In genomic region chr3:37766797-37767776, GRCh38 we compare ENCODE assay signal across 15 cellular contexts.
DNase-seq lines count a peak whose midpoint lies in the region; ATAC-seq and TF ChIP-seq lines count a peak whose summit lies in the region.
"Had no signal": no experiment of that assay in that cellular context is flagged by ENCODE, and none has a peak within 500 bp of the region (broad histone marks: within the 10 kb centered on the region; RNA-seq: fewer than 3 reads in every experiment).

No MANE protein-coding gene starts in this region.

- no peaks in the 10 kb centered on the region for H3K9me3 Mint-ChIP-seq in nephron progenitor cell
- H3K9me3 Mint-ChIP-seq: activated CD4-positive, alpha-beta memory T cell treated with anti-CD3 and anti-CD28 coated beads for 36 hours had no signal

- peak overlapping the region; percentile 46 for H3K4me3 Mint-ChIP-seq in nephron progenitor cell
- H3K4me3 Mint-ChIP-seq: activated CD4-positive, alpha-beta memory T cell treated with anti-CD3 and anti-CD28 coated beads for 36 hours; B cell had no signal

- intact Hi-C loops in Right ventricle myocardium inferior (cut with DNase I), result no loop called here
- intact Hi-C loops in dorsolateral prefrontal cortex (cut with DNase I), result no loop called here

- H3K9ac ChIP-seq in endocrine pancreas (ENCODE audit: control insufficient read depth, insufficient read depth, low read length), result no peak overlapping the region

- H3K4me1 Mint-ChIP-seq in nephron progenitor cell, result peaks cover 97% of the 10 kb centered on the region
- H3K4me1 Mint-ChIP-seq: B cell had no signal

- H3K36me3 Mint-ChIP-seq in nephron progenitor cell (ENCODE audit: low read depth), result no peaks in the 10 kb centered on the region
- H3K36me3 Mint-ChIP-seq: activated CD4-positive, alpha-beta memory T cell treated with anti-CD3 and anti-CD28 coated beads for 36 hours had no signal

- DNase-seq in right atrium auricular region (ENCODE audit: low spot score) (no peak), Right ventricle myocardium inferior (ENCODE audit: missing footprints) (no peak), nephron progenitor cell (no peak), NCI-H1694 (lab: John Stamatoyannopoulos, UW) (no peak), dorsolateral prefrontal cortex (no peak)
- no peak for DNase-seq in stimulated activated CD4-positive, alpha-beta T cell treated with anti-CD3 and anti-CD28 coated beads, Interleukin-4, amount 100 ng/mL, for 4 hours
- DNase-seq: activated CD4-positive, alpha-beta memory T cell treated with anti-CD3 and anti-CD28 coated beads for 36 hours; amniotic stem cell; DND-41; NCI-H1930; stimulated activated naive CD4-positive, alpha-beta T cell treated with Interleukin-2 at 50 U/mL for 16 hours had no signal

- H3K27ac Mint-ChIP-seq in nephron progenitor cell, result peak overlapping the region; percentile 94
- H3K27ac Mint-ChIP-seq: activated CD4-positive, alpha-beta memory T cell treated with anti-CD3 and anti-CD28 coated beads for 36 hours; B cell had no signal

- H3K4me1 ChIP-seq in right atrium auricular region (peaks cover 0 to 96% of the 10 kb centered on the region in 2 donors), endocrine pancreas (ENCODE audit: control insufficient read depth, insufficient read depth, low read length) (peaks cover 12% of the 10 kb centered on the region)

- H3K9me3 ChIP-seq in right atrium auricular region (no peaks in the 10 kb centered on the region), endocrine pancreas (ENCODE audit: control insufficient read depth, low read length) (no peaks in the 10 kb centered on the region)
- H3K9me3 ChIP-seq: SJCRH30 had no signal

- peak overlapping the region; percentile 74 to 76 for H3K27ac ChIP-seq in right atrium auricular region
- peak overlapping the region in 1 of 59 donors; percentile 6 for H3K27ac ChIP-seq in dorsolateral prefrontal cortex
- H3K27ac ChIP-seq: SJCRH30 had no signal

- no peaks in the 10 kb centered on the region for H3K36me3 ChIP-seq in right atrium auricular region
- no peaks in the 10 kb centered on the region for H3K36me3 ChIP-seq in endocrine pancreas (ENCODE audit: control insufficient read depth, insufficient read depth, low read length)
- H3K36me3 ChIP-seq: SJCRH30 had no signal

- H3K27me3 Mint-ChIP-seq in nephron progenitor cell (ENCODE audit: low read depth, poor library complexity), result no peaks in the 10 kb centered on the region

- H3K27me3 ChIP-seq in right atrium auricular region (no peaks in the 10 kb centered on the region), endocrine pancreas (ENCODE audit: control insufficient read depth, insufficient read depth, low read length) (no peaks in the 10 kb centered on the region), dorsolateral prefrontal cortex (no peaks in the 10 kb centered on the region)
- H3K27me3 ChIP-seq: SJCRH30 had no signal

- ATAC-seq in Right ventricle myocardium inferior (no peak), GM19328 (IDR thresholded peaks at IDR 0.05; ENCODE audit: unreplicated experiment) (no peak)

- H3K4me3 ChIP-seq in right atrium auricular region, result no peak overlapping the region
- H3K4me3 ChIP-seq in endocrine pancreas (ENCODE audit: control insufficient read depth, insufficient read depth, low read length), result peak overlapping the region; percentile 51
- H3K4me3 ChIP-seq in dorsolateral prefrontal cortex, result no peak overlapping the region
- H3K4me3 ChIP-seq: SJCRH30 had no signal

- TF ChIP-seq CTCF in right atrium auricular region (IDR thresholded peaks at IDR 0.05) (no peak), nephron progenitor cell (IDR thresholded peaks at IDR 0.05) (no peak), dorsolateral prefrontal cortex (IDR thresholded peaks at IDR 0.05 in 54 of 56, conservative IDR thresholded peaks at IDR 0.05 in 2 of 56; ENCODE audit: low read depth in 1 of 56, partially characterized antibody in 56 of 56) (no peak)
